ENCODE assay signal across 11 cellular contexts in the genomic region with DNA sequence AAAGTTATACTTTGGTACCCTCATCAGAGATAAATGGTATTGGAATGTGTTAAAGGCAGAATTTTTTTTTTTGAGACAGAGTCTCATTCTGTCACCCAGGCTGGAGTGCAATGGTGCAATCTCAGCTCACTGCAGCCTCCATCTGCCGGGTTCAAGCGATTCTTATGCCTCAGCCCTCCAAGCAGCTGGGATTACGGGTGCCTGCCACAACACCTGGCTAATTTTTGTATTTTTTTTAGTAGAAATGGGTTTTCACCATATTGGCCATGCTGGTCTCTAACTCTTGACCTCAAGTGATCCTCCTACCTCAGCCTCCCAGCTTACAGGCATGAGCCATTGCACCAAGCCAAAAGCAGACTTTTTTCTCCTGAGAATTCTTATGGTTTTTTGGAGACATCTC.
"Had no signal": no experiment of that assay in that cellular context is flagged by ENCODE, and none has a peak within 500 bp of the region (broad histone marks: within the 10 kb centered on the region; RNA-seq: fewer than 3 reads in every experiment).

No MANE protein-coding gene starts in this region.

- DNase-seq: GM23248, GOT3, H7, H9, HCEC 1CT, HFFc6 had no signal

- H3K27ac Mint-ChIP-seq: GM23338, HFFc6 had no signal

- H3K27ac ChIP-seq: GM23248 had no signal

- H3K9ac ChIP-seq: GM23248 had no signal

- H3K4me3 ChIP-seq: GM23248, GM23338, HAP-1 had no signal

- H3K9me3 ChIP-seq: HAP-1 had no signal

- H3K9me3 Mint-ChIP-seq: HFFc6 had no signal

- H3K36me3 ChIP-seq: HAP-1 had no signal

- H3K4me3 Mint-ChIP-seq: GM23338, H9, HFFc6 had no signal

- FAIRE-seq: H1, H54 had no signal

- H3K4me2 ChIP-seq: GM23338 had no signal

- H2AFZ ChIP-seq: GM23248 had no signal

- H3K4me1 ChIP-seq: HAP-1 had no signal

- ATAC-seq: HCT116 had no signal
